Comparison of ENCODE assay signal across 8 cellular contexts in the genomic region with DNA sequence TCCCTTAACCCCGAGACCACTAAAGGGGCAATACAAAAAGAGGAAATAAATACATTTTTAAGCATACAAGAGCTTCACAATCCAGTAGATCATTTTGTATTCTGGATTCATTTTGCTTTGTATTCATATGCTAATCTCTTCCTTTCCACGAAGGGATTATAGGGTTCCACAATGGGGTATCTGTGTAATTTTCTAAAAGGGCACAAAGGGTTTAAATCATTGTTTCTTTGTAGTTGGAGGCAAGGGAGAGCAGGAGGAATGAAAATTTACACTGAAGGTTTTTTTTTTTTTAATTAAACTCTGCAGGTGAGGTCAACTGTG. TPM values are rescaled to one million over a fixed set of nuclear protein-coding genes. Genes with fewer than 3 reads are reported as not detected.
DNase-seq lines count a peak whose midpoint lies in the region; ATAC-seq and TF ChIP-seq lines count a peak whose summit lies in the region.

No MANE protein-coding gene starts in this region.

- H3K9me3 ChIP-seq in CD4-positive, alpha-beta T cell (ENCODE audit: control insufficient read depth, low read length) = no peaks in the 10 kb centered on the region
- H3K9me3 ChIP-seq in effector memory CD4-positive, alpha-beta T cell (ENCODE audit: control insufficient read depth, low read length) = no peaks in the 10 kb centered on the region
- H3K9me3 ChIP-seq in neural progenitor cell (ENCODE audit: low read depth) = no peaks in the 10 kb centered on the region

- H3K36me3 ChIP-seq in effector memory CD4-positive, alpha-beta T cell (ENCODE audit: control insufficient read depth, insufficient read depth, low read length) = peaks cover 7% of the 10 kb centered on the region
- H3K36me3 ChIP-seq in neural progenitor cell = peaks cover 3% of the 10 kb centered on the region

- peak overlapping the region; percentile 71 for H2AFZ ChIP-seq in neural progenitor cell (replicated peaks)

- POLR2A ChIA-PET in CD4-positive, alpha-beta T cell (lab: Charles Lee) = interaction anchor here (0.5 to 2.0 kb wide), 31 partner anchors 9 to 823 kb away, joined by 3 to 18 read pairs (median 5); a partner anchor contains a TSS

- peaks cover 37% of the 10 kb centered on the region for H3K36me3 Mint-ChIP-seq in CD4-positive, alpha-beta T cell (ENCODE audit: low read depth)
- H3K36me3 Mint-ChIP-seq in neural progenitor cell = peaks cover 6% of the 10 kb centered on the region

- no peaks in the 10 kb centered on the region for H3K9me3 Mint-ChIP-seq in CD4-positive, alpha-beta T cell
- H3K9me3 Mint-ChIP-seq in neural progenitor cell = peaks cover 2% of the 10 kb centered on the region

- peaks cover 33% of the 10 kb centered on the region for H4K20me1 ChIP-seq in neural progenitor cell (ENCODE audit: low read depth)

- ATAC-seq in CD4-positive, alpha-beta T cell (ENCODE audit: poor library complexity) = no peak
- no peak for ATAC-seq in HG03045 (IDR thresholded peaks at IDR 0.05; ENCODE audit: unreplicated experiment)

- H3K4me1 Mint-ChIP-seq in CD4-positive, alpha-beta T cell (ENCODE audit: low read depth) = peaks cover 42% of the 10 kb centered on the region
- peaks cover 23% of the 10 kb centered on the region for H3K4me1 Mint-ChIP-seq in neural progenitor cell

- peak overlapping the region; percentile 96 for H3K27ac Mint-ChIP-seq in CD4-positive, alpha-beta T cell
- peak overlapping the region; percentile 99 for H3K27ac Mint-ChIP-seq in neural progenitor cell

- H3K27me3 Mint-ChIP-seq in CD4-positive, alpha-beta T cell = no peaks in the 10 kb centered on the region
- peaks cover 6% of the 10 kb centered on the region for H3K27me3 Mint-ChIP-seq in neural progenitor cell (ENCODE audit: insufficient read depth, low read depth)

- H3K9ac ChIP-seq in neural progenitor cell = peak overlapping the region; percentile 50

- no peak for DNase-seq in CD4-positive, alpha-beta T cell
- peak; percentile 64 for DNase-seq in NCI-H146 treated with DMSO at 0.1 percent for 48 hours (lab: John Stamatoyannopoulos, UW; ENCODE audit: unreplicated experiment)
- DNase-seq in effector memory CD4-positive, alpha-beta T cell = no peak
- DNase-seq in neural progenitor cell (ENCODE audit: low spot score) = peak; percentile 63
- no peak for DNase-seq in DMS53 (lab: John Stamatoyannopoulos, UW)
- DNase-seq in NCI-H128 (lab: John Stamatoyannopoulos, UW; ENCODE audit: unreplicated experiment) = no peak
- DNase-seq in inferior parietal cortex (ENCODE audit: extremely low spot score) = no peak

- H3K27me3 ChIP-seq in CD4-positive, alpha-beta T cell (ENCODE audit: control insufficient read depth, insufficient read depth, low read length) = no peaks in the 10 kb centered on the region
- no peaks in the 10 kb centered on the region for H3K27me3 ChIP-seq in effector memory CD4-positive, alpha-beta T cell (replicated peaks; ENCODE audit: control insufficient read depth, insufficient read depth, low read length, poor library complexity, severe bottlenecking)
- no peaks in the 10 kb centered on the region for H3K27me3 ChIP-seq in neural progenitor cell

- peak overlapping the region; percentile 92 for H3K27ac ChIP-seq in CD4-positive, alpha-beta T cell (ENCODE audit: low read depth, low read length)
- H3K27ac ChIP-seq in effector memory CD4-positive, alpha-beta T cell (ENCODE audit: insufficient read depth, low read length, poor library complexity, severe bottlenecking) = peak overlapping the region; percentile 83
- H3K27ac ChIP-seq in neural progenitor cell = peak overlapping the region; percentile 96

- intact Hi-C loops in CD4-positive, alpha-beta T cell (cut with DNase I, micrococcal nuclease) = loop anchor here (1.0 to 5.0 kb wide), 3 partner anchors 94 to 342 kb away; a partner anchor contains a TSS

- peaks cover 16% of the 10 kb centered on the region for H3K4me1 ChIP-seq in effector memory CD4-positive, alpha-beta T cell (ENCODE audit: control insufficient read depth, insufficient read depth, low read length, poor library complexity, severe bottlenecking)
- H3K4me1 ChIP-seq in neural progenitor cell = peaks cover 24% of the 10 kb centered on the region

- peak overlapping the region; percentile 80 for H3K4me2 ChIP-seq in neural progenitor cell

- peak overlapping the region; percentile 94 for H3K4me3 ChIP-seq in effector memory CD4-positive, alpha-beta T cell (ENCODE audit: insufficient read depth, low read depth, low read length, poor library complexity, severe bottlenecking)
- peak overlapping the region; percentile 89 for H3K4me3 ChIP-seq in neural progenitor cell

- CTCF ChIA-PET in CD4-positive, alpha-beta T cell (lab: Charles Lee) = interaction anchor here (0.8 to 2.0 kb wide), 11 partner anchors 16 to 392 kb away, joined by 3 to 7 read pairs (median 3); a partner anchor contains a TSS

- peaks cover 42% of the 10 kb centered on the region for H3K79me2 ChIP-seq in neural progenitor cell (ENCODE audit: low read depth)

- H3K4me3 Mint-ChIP-seq in CD4-positive, alpha-beta T cell = peak overlapping the region; percentile 99
- peak overlapping the region; percentile 100 for H3K4me3 Mint-ChIP-seq in neural progenitor cell

- H3F3A ChIP-seq in neural progenitor cell (ENCODE audit: low read depth) = peaks cover 44% of the 10 kb centered on the region

- TF ChIP-seq CTCF in CD4-positive, alpha-beta T cell (IDR thresholded peaks at IDR 0.05) = no peak
- TF ChIP-seq CTCF in neural progenitor cell (IDR thresholded peaks at IDR 0.05) = no peak

RNA-seq across cellular contexts. Expression of a gene that starts 0.6 kb away (rescaled TPM):
- 10 to 100 TPM; 78.4 to 82.2 TPM for total RNA-seq in CD4-positive, alpha-beta T cell
- total RNA-seq in neural progenitor cell (ENCODE audit: low replicate concordance) = 56.4 and 90.7 TPM in 2 replicates

RNA-seq across cellular contexts. Expression of a gene that starts 47.9 kb away (rescaled TPM):
- not detected for total RNA-seq in CD4-positive, alpha-beta T cell
- 0.84 and 1.0 TPM in 2 replicates for total RNA-seq in neural progenitor cell (ENCODE audit: low replicate concordance)

Comparison
In these comparisons a context has a peak if more than half of its experiments do, and no peak if none do; other contexts are left out.
1. DNase-seq: peak in NCI-H146 treated with DMSO at 0.1 percent for 48 hours (single experiment) and neural progenitor cell (single experiment); none in CD4-positive, alpha-beta T cell (0 of 10), effector memory CD4-positive, alpha-beta T cell (0 of 3), DMS53 (single experiment), NCI-H128 (single experiment) and inferior parietal cortex (single experiment).
2. Peak in every context shown above with its lines, with median percentiles within 50 percentile points of each other: H3K27ac ChIP-seq.